23 cellular contexts compared by ENCODE assay signal in genomic region chr5:177380805-177381126, GRCh38. TPM values are rescaled to one million over a fixed set of nuclear protein-coding genes. Genes with fewer than 3 reads are reported as not detected.
DNase-seq lines count a peak whose midpoint lies in the region; ATAC-seq, FAIRE-seq and TF ChIP-seq lines count a peak whose summit lies in the region.
"Had no signal": no experiment of that assay in that cellular context is flagged by ENCODE, and none has a peak within 500 bp of the region (broad histone marks: within the 10 kb centered on the region; RNA-seq: fewer than 3 reads in every experiment).

No MANE protein-coding gene starts in this region.

- TF ChIP-seq CTCF in 22Rv1 (IDR thresholded peaks at IDR 0.05) (no peak), HEK293 (tag by site-specific recombination; IDR thresholded peaks at IDR 0.05) (no peak), K562 (IDR thresholded peaks at IDR 0.05 in 2 of 3, conservative IDR thresholded peaks at IDR 0.05 in 1 of 3; ENCODE audit: insufficient read depth in 2 of 3, low read depth in 1 of 3, low read length in 3 of 3) (no peak), nephron (IDR thresholded peaks at IDR 0.05; ENCODE audit: unreplicated experiment in 3 of 3) (no peak)

- H3K79me2 ChIP-seq in K562 (ENCODE audit: control insufficient read depth, insufficient read depth, low read length), result no peaks in the 10 kb centered on the region

- peaks cover 4% of the 10 kb centered on the region for H3K9me1 ChIP-seq in K562 (ENCODE audit: control insufficient read depth, insufficient read depth, low read length)

- H2AFZ ChIP-seq in K562 (ENCODE audit: low read depth, low read length), result 0 out of 2 replicates have a peak overlapping the region, but pooled peaks have one; percentile 19

- no peak for TF ChIP-seq RAD21 in K562 (CRISPR knock-in tag; conservative IDR thresholded peaks at IDR 0.05 in 1 of 2, IDR thresholded peaks at IDR 0.05 in 1 of 2)

- no peak overlapping the region for H3K9ac ChIP-seq in K562 (ENCODE audit: insufficient read depth in 1 of 2, low read depth in 2 of 2, low read length in 2 of 2)
- H3K9ac ChIP-seq: KMS-11 had no signal

- H3K4me2 ChIP-seq in K562 (ENCODE audit: insufficient read depth, low read length), result no peak overlapping the region
- H3K4me2 ChIP-seq: KMS-11 had no signal

- ATAC-seq in K562 (no peak), HG02763 (IDR thresholded peaks at IDR 0.05; ENCODE audit: unreplicated experiment) (no peak)

- no peaks in the 10 kb centered on the region for H3K36me3 Mint-ChIP-seq in nephron (ENCODE audit: low read depth)
- H3K36me3 Mint-ChIP-seq: CD4-positive, CD25-positive, alpha-beta regulatory T cell had no signal

- no peak for TF ChIP-seq POLR2A in K562 (conservative IDR thresholded peaks at IDR 0.05)

- no peak overlapping the region for H3K4me3 Mint-ChIP-seq in nephron
- H3K4me3 Mint-ChIP-seq: CD4-positive, CD25-positive, alpha-beta regulatory T cell; CD8-positive, alpha-beta memory T cell; HFFc6 had no signal

- H3K4me1 ChIP-seq in HEK293 (ENCODE audit: control insufficient read depth, insufficient read depth, low read length) (peaks cover 6% of the 10 kb centered on the region; the same call in 1 of the 2 replicates), K562 (replicated peaks in 1 of 2; ENCODE audit: control insufficient read depth in 2 of 2, insufficient read depth in 2 of 2, low read length in 2 of 2) (peaks cover 16 to 39% of the 10 kb centered on the region in 2 experiments)
- H3K4me1 ChIP-seq: BE2C had no signal

- in situ Hi-C loops in K562 (cut with MboI), result no loop called here

- peaks cover 17% of the 10 kb centered on the region for H3K4me1 Mint-ChIP-seq in nephron

- peaks cover 30% of the 10 kb centered on the region for H3K27me3 Mint-ChIP-seq in nephron (ENCODE audit: low read depth)
- H3K27me3 Mint-ChIP-seq: CD4-positive, CD25-positive, alpha-beta regulatory T cell had no signal

- H4K20me1 ChIP-seq in K562 (replicated peaks; ENCODE audit: control insufficient read depth, insufficient read depth, low read length), result no peaks in the 10 kb centered on the region

- no TSS peak for BruUV-seq in K562 (replicated peaks; lab: Mats Ljungman, UMichigan)

- POLR2A ChIA-PET in HEK293 (lab: Yijun Ruan, JAX), result no interaction called here
- POLR2A ChIA-PET in K562 (lab: Yijun Ruan, JAX), result no interaction called here

- intact Hi-C loops in K562 (cut with micrococcal nuclease), result no loop called here

- H3K9me3 ChIP-seq in HEK293 (ENCODE audit: control insufficient read depth, insufficient read depth, low read depth, low read length) (no peaks in the 10 kb centered on the region), K562 (replicated peaks; ENCODE audit: control insufficient read depth, insufficient read depth, low read depth, low read length) (no peaks in the 10 kb centered on the region)
- H3K9me3 ChIP-seq: BE2C had no signal

- H3K27me3 ChIP-seq in K562 (ENCODE audit: control insufficient read depth in 2 of 2, insufficient read depth in 2 of 2, low read length in 2 of 2), result peaks cover 0 to 9% of the 10 kb centered on the region in 2 experiments; a peak in 2 of 5 replicates
- H3K27me3 ChIP-seq: BE2C had no signal

- peaks cover 2% of the 10 kb centered on the region for H3K9me3 Mint-ChIP-seq in nephron
- H3K9me3 Mint-ChIP-seq: CD4-positive, CD25-positive, alpha-beta regulatory T cell; CD8-positive, alpha-beta memory T cell; HFFc6 had no signal

- peak overlapping the region; percentile 5 to 52 (median 15) for H3K27ac Mint-ChIP-seq in nephron

- CTCF ChIA-PET in HEK293 (lab: Yijun Ruan, JAX), result interaction anchor here (0.7 to 4.2 kb wide), 3 partner anchors 9 to 1204 kb away, joined by 4 to 39 read pairs (median 6); no protein-coding TSS in a partner anchor
- CTCF ChIA-PET in K562 (lab: Yijun Ruan, JAX; ENCODE audit: low intra/inter-chr PET ratio), result no interaction called here

- H3K4me3 ChIP-seq in HEK293 (ENCODE audit: low read depth, low read length), result no peak overlapping the region
- no peak overlapping the region for H3K4me3 ChIP-seq in K562

- 94% methylated on average over 6 of the region's 6 CpGs for WGBS in K562 (ENCODE audit: insufficient coverage, low coverage, missing lambda C conversion rate)

- DNase-seq in K562 (ENCODE audit: extremely low read depth in 1 of 4, low spot score in 3 of 4) (no peak), urothelium cell line (ENCODE audit: low spot score) (no peak), T-helper 9 cell (no peak), DMS153 (lab: John Stamatoyannopoulos, UW) (no peak)
- DNase-seq: BE2C; C1 segment of cervical spinal cord; CD4-positive, CD25-positive, alpha-beta regulatory T cell; CD8-positive, alpha-beta memory T cell; COR-L47; GDM1; HCEC 1CT; HFFc6 had no signal

- H3K36me3 ChIP-seq in HEK293 (ENCODE audit: control insufficient read depth in 2 of 2, insufficient read depth in 1 of 2, low read length in 2 of 2) (no peaks in the 10 kb centered on the region), K562 (ENCODE audit: control insufficient read depth, insufficient read depth, low read length) (no peaks in the 10 kb centered on the region)
- H3K36me3 ChIP-seq: BE2C had no signal

- TF ChIP-seq EP300 in K562 (IDR thresholded peaks at IDR 0.05; ENCODE audit: low read length), result no peak

- H3K27ac ChIP-seq in 22Rv1 (0 out of 2 replicates have a peak overlapping the region, but pooled peaks have one; percentile 8), HEK293 (ENCODE audit: extremely low read depth, low read depth, low read length) (0 out of 2 replicates have a peak overlapping the region, but pooled peaks have one; percentile 11), K562 (ENCODE audit: extremely low read depth, low read depth, low read length) (no peak overlapping the region)
- H3K27ac ChIP-seq: KMS-11 had no signal

- FAIRE-seq in K562 (lab: Jason Lieb, UNC) (no peak), urothelium cell line (lab: Jason Lieb, UNC) (no peak)
- FAIRE-seq: D721Med, GM12892, H54, HTR-8/SVneo had no signal

RNA-seq across cellular contexts. Expression of gene SLC34A1, which starts 3.5 kb away (rescaled TPM):
- total RNA-seq in K562 (2011; cell fraction: chromatin; rRNA removed; ENCODE audit: low replicate concordance), result 0.09 TPM in 1 of 2 replicates, not detected in the other
- total RNA-seq in K562 (2011; cell fraction: nucleolus; rRNA removed), result not detected in 2 replicates
- total RNA-seq in K562 (2011; cell fraction: nucleoplasm; rRNA removed), result not detected in 2 replicates
- total RNA-seq in K562 (2014; rRNA removed) (not detected in 2 replicates), K562 (2014; rRNA removed; fragmentation: Illumina TruSeq; extraction: Trizol) (not detected in 2 replicates), K562 (2015; rRNA removed; fragmentation: Illumina TruSeq; extraction: Trizol) (not detected in 2 replicates), K562 (2021) (not detected in 2 replicates)
- polyA plus RNA-seq in K562 (2011; rRNA removed) (not detected in 2 replicates), K562 (2014; fragmentation: Illumina TruSeq; extraction: Trizol) (not detected in 2 replicates), K562 (2014; fragmentation: Nextera tagmentation; extraction: Ambion mirVana) (not detected), K562 (2014; rRNA removed) (not detected in 2 replicates)
- polyA plus RNA-seq in K562 (2011; cell fraction: cytosol; rRNA removed), result not detected in 2 replicates
- not detected in 2 replicates for polyA plus RNA-seq in K562 (2011; cell fraction: nucleus; rRNA removed)
- polyA plus RNA-seq in K562 (2012), result not detected in 2 replicates
- polyA minus RNA-seq in K562 (2011; rRNA and poly(A)+ RNA removed), result not detected in 2 replicates
- polyA minus RNA-seq in K562 (2011; cell fraction: cytosol; rRNA and poly(A)+ RNA removed), result not detected in 2 replicates
- polyA minus RNA-seq in K562 (2011; cell fraction: nucleus; rRNA and poly(A)+ RNA removed), result not detected in 2 replicates
- total RNA-seq: Daoy, HFFc6 had no signal
- polyA plus RNA-seq: CD4-positive, CD25-positive, alpha-beta regulatory T cell had no signal

RNA-seq across cellular contexts. Expression of gene PFN3, which starts 19.7 kb away (rescaled TPM):
- total RNA-seq in K562 (2011; cell fraction: chromatin; rRNA removed; ENCODE audit: low replicate concordance), result not detected in 2 replicates
- total RNA-seq in K562 (2011; cell fraction: nucleolus; rRNA removed), result not detected in 2 replicates
- not detected in 2 replicates for total RNA-seq in K562 (2011; cell fraction: nucleoplasm; rRNA removed)
- total RNA-seq in K562 (2014; rRNA removed), result not detected in 2 replicates
- not detected in 2 replicates for total RNA-seq in K562 (2014; rRNA removed; fragmentation: Illumina TruSeq; extraction: Trizol)
- total RNA-seq in K562 (2015; rRNA removed; fragmentation: Illumina TruSeq; extraction: Trizol), result not detected in 2 replicates
- total RNA-seq in K562 (2021), result not detected in 2 replicates
- polyA plus RNA-seq in K562 (2011; rRNA removed), result not detected in 2 replicates
- polyA plus RNA-seq in K562 (2011; cell fraction: cytosol; rRNA removed), result not detected in 2 replicates
- polyA plus RNA-seq in K562 (2011; cell fraction: nucleus; rRNA removed), result not detected in 2 replicates
- not detected in 2 replicates for polyA plus RNA-seq in K562 (2012)
- not detected in 2 replicates for polyA plus RNA-seq in K562 (2014; fragmentation: Illumina TruSeq; extraction: Trizol)
- not detected for polyA plus RNA-seq in K562 (2014; fragmentation: Nextera tagmentation; extraction: Ambion mirVana)
- not detected in 2 replicates for polyA plus RNA-seq in K562 (2014; rRNA removed)
- not detected in 2 replicates for polyA minus RNA-seq in K562 (2011; rRNA and poly(A)+ RNA removed)
- polyA minus RNA-seq in K562 (2011; cell fraction: cytosol; rRNA and poly(A)+ RNA removed), result not detected in 2 replicates
- polyA minus RNA-seq in K562 (2011; cell fraction: nucleus; rRNA and poly(A)+ RNA removed), result 0.67 TPM in 1 of 2 replicates, not detected in the other
- total RNA-seq: A172; CD4-positive, CD25-positive, alpha-beta regulatory T cell; CD8-positive, alpha-beta memory T cell; Daoy; HFFc6 had no signal
- polyA plus RNA-seq: CD4-positive, CD25-positive, alpha-beta regulatory T cell; CD8-positive, alpha-beta memory T cell had no signal

RNA-seq across cellular contexts. Expression of gene RGS14, which starts 23.0 kb away (rescaled TPM):
- 35.8 and 98.9 TPM in 2 replicates for total RNA-seq in K562 (2011; cell fraction: chromatin; rRNA removed; ENCODE audit: low replicate concordance)
- 87.6 and 104 TPM in 2 replicates for total RNA-seq in K562 (2011; cell fraction: nucleolus; rRNA removed)
- 52.4 and 57.0 TPM in 2 replicates for total RNA-seq in K562 (2011; cell fraction: nucleoplasm; rRNA removed)
- total RNA-seq in K562 (2014; rRNA removed) (63.1 and 86.1 TPM in 2 replicates), K562 (2014; rRNA removed; fragmentation: Illumina TruSeq; extraction: Trizol) (6.3 and 10.5 TPM in 2 replicates), K562 (2015; rRNA removed; fragmentation: Illumina TruSeq; extraction: Trizol) (34.5 and 38.8 TPM in 2 replicates), K562 (2021) (50.3 and 55.4 TPM in 2 replicates)
- polyA plus RNA-seq in K562 (2011; rRNA removed) (21.2 and 40.8 TPM in 2 replicates), K562 (2014; fragmentation: Illumina TruSeq; extraction: Trizol) (42.0 and 46.3 TPM in 2 replicates), K562 (2014; fragmentation: Nextera tagmentation; extraction: Ambion mirVana) (1 to 10 TPM in 1 of 2 experiments, under 1 TPM in 1; 0.28 to 1.3 TPM), K562 (2014; rRNA removed) (75.9 and 101 TPM in 2 replicates)
- polyA plus RNA-seq in K562 (2011; cell fraction: cytosol; rRNA removed), result 54.2 and 98.9 TPM in 2 replicates
- polyA plus RNA-seq in K562 (2011; cell fraction: nucleus; rRNA removed), result 174 and 232 TPM in 2 replicates
- polyA plus RNA-seq in K562 (2012), result 40.9 and 53.0 TPM in 2 replicates
- 11.5 and 13.6 TPM in 2 replicates for polyA minus RNA-seq in K562 (2011; rRNA and poly(A)+ RNA removed)
- 20.3 and 24.8 TPM in 2 replicates for polyA minus RNA-seq in K562 (2011; cell fraction: cytosol; rRNA and poly(A)+ RNA removed)
- 49.7 and 64.5 TPM in 2 replicates for polyA minus RNA-seq in K562 (2011; cell fraction: nucleus; rRNA and poly(A)+ RNA removed)

RNA-seq across cellular contexts. Expression of gene F12, which starts 28.6 kb away (rescaled TPM):
- total RNA-seq in K562 (2011; cell fraction: chromatin; rRNA removed; ENCODE audit: low replicate concordance), result 2.4 and 7.8 TPM in 2 replicates
- 12.2 and 13.2 TPM in 2 replicates for total RNA-seq in K562 (2011; cell fraction: nucleolus; rRNA removed)
- 5.8 and 6.0 TPM in 2 replicates for total RNA-seq in K562 (2011; cell fraction: nucleoplasm; rRNA removed)
- total RNA-seq in K562 (2014; rRNA removed) (13.8 and 23.9 TPM in 2 replicates), K562 (2014; rRNA removed; fragmentation: Illumina TruSeq; extraction: Trizol) (0.80 and 1.1 TPM in 2 replicates), K562 (2015; rRNA removed; fragmentation: Illumina TruSeq; extraction: Trizol) (3.6 and 4.7 TPM in 2 replicates), K562 (2021) (18.3 and 22.6 TPM in 2 replicates)
- polyA plus RNA-seq in K562 (2011; rRNA removed) (6.1 and 9.7 TPM in 2 replicates), K562 (2014; fragmentation: Illumina TruSeq; extraction: Trizol) (0.59 and 2.7 TPM in 2 replicates), K562 (2014; fragmentation: Nextera tagmentation; extraction: Ambion mirVana) (1 to 10 TPM in 1 of 2 experiments, under 1 TPM in 1; 0.91 to 1.3 TPM), K562 (2014; rRNA removed) (14.3 and 14.9 TPM in 2 replicates)
- 11.4 and 33.1 TPM in 2 replicates for polyA plus RNA-seq in K562 (2011; cell fraction: cytosol; rRNA removed)
- 19.4 and 31.1 TPM in 2 replicates for polyA plus RNA-seq in K562 (2011; cell fraction: nucleus; rRNA removed)
- 15.5 and 16.0 TPM in 2 replicates for polyA plus RNA-seq in K562 (2012)
- polyA minus RNA-seq in K562 (2011; rRNA and poly(A)+ RNA removed), result 0.63 and 1.6 TPM in 2 replicates
- 8.3 and 17.7 TPM in 2 replicates for polyA minus RNA-seq in K562 (2011; cell fraction: cytosol; rRNA and poly(A)+ RNA removed)
- 3.9 and 6.0 TPM in 2 replicates for polyA minus RNA-seq in K562 (2011; cell fraction: nucleus; rRNA and poly(A)+ RNA removed)

RNA-seq across cellular contexts. Expression of gene LMAN2, which starts 29.3 kb away (rescaled TPM):
- 108 and 260 TPM in 2 replicates for total RNA-seq in K562 (2011; cell fraction: chromatin; rRNA removed; ENCODE audit: low replicate concordance)
- 422 and 429 TPM in 2 replicates for total RNA-seq in K562 (2011; cell fraction: nucleolus; rRNA removed)
- 240 and 283 TPM in 2 replicates for total RNA-seq in K562 (2011; cell fraction: nucleoplasm; rRNA removed)
- 200 and 216 TPM in 2 replicates for total RNA-seq in K562 (2014; rRNA removed)
- total RNA-seq in K562 (2014; rRNA removed; fragmentation: Illumina TruSeq; extraction: Trizol), result 69.3 and 110 TPM in 2 replicates
- total RNA-seq in K562 (2015; rRNA removed; fragmentation: Illumina TruSeq; extraction: Trizol), result 179 and 196 TPM in 2 replicates
- total RNA-seq in K562 (2021), result 130 and 136 TPM in 2 replicates
- 119 and 150 TPM in 2 replicates for polyA plus RNA-seq in K562 (2011; rRNA removed)
- polyA plus RNA-seq in K562 (2011; cell fraction: cytosol; rRNA removed), result 299 and 407 TPM in 2 replicates
- polyA plus RNA-seq in K562 (2011; cell fraction: nucleus; rRNA removed), result 207 and 224 TPM in 2 replicates
- polyA plus RNA-seq in K562 (2012), result 176 and 216 TPM in 2 replicates
- 241 and 254 TPM in 2 replicates for polyA plus RNA-seq in K562 (2014; fragmentation: Illumina TruSeq; extraction: Trizol)
- polyA plus RNA-seq in K562 (2014; fragmentation: Nextera tagmentation; extraction: Ambion mirVana), result 1 to 10 TPM; 2.7 to 8.5 TPM
- 196 and 235 TPM in 2 replicates for polyA plus RNA-seq in K562 (2014; rRNA removed)
- polyA minus RNA-seq in K562 (2011; rRNA and poly(A)+ RNA removed), result 113 and 151 TPM in 2 replicates
- polyA minus RNA-seq in K562 (2011; cell fraction: cytosol; rRNA and poly(A)+ RNA removed), result 150 and 163 TPM in 2 replicates
- polyA minus RNA-seq in K562 (2011; cell fraction: nucleus; rRNA and poly(A)+ RNA removed), result 76.1 and 108 TPM in 2 replicates
